Comparison of ENCODE assay signal across 12 cellular contexts in genomic region chr18:79607361-79607930, GRCh38.
"Had no signal": no experiment of that assay in that cellular context is flagged by ENCODE, and none has a peak within 500 bp of the region (broad histone marks: within the 10 kb centered on the region; RNA-seq: fewer than 3 reads in every experiment).

No MANE protein-coding gene starts in this region.

- H3K4me3 ChIP-seq: heart right ventricle, stomach had no signal

- ATAC-seq: activated CD8-positive, alpha-beta memory T cell treated with anti-CD3 and anti-CD28 coated beads, Interleukin-2, amount 10 ng/mL, durations not matched to agents 7 days and 5 days; foreskin keratinocyte; heart right ventricle; naive thymus-derived CD4-positive, alpha-beta T cell had no signal

- H3K36me3 Mint-ChIP-seq: activated CD8-positive, alpha-beta memory T cell treated with anti-CD3 and anti-CD28 coated beads, Interleukin-2, amount 10 ng/mL, durations not matched to agents 7 days and 5 days; activated naive CD8-positive, alpha-beta T cell; naive thymus-derived CD4-positive, alpha-beta T cell had no signal

- H3K36me3 ChIP-seq: heart right ventricle, stomach had no signal

- DNase-seq: activated CD4-positive, alpha-beta T cell treated with anti-CD3 and anti-CD28 coated beads, Interleukin-2, amount 50 U/mL, for 48 hours; activated CD4-positive, CD25-positive, alpha-beta regulatory T cell treated with anti-CD3 and anti-CD28 coated beads, Interleukin-2, amount 50 U/mL, for 72 hours; activated CD8-positive, alpha-beta memory T cell treated with anti-CD3 and anti-CD28 coated beads, Interleukin-2, amount 10 ng/mL, durations not matched to agents 7 days and 5 days; activated gamma-delta T cell; activated T-cell treated with anti-CD3 and anti-CD28 coated beads, Interleukin-2, amount 50 U/mL, for 24 hours; amygdala; foreskin keratinocyte; islet precursor cell; naive thymus-derived CD4-positive, alpha-beta T cell; stomach had no signal

- H3K9me3 Mint-ChIP-seq: activated T-cell treated with anti-CD3 and anti-CD28 coated beads, Interleukin-2, amount 50 U/mL, for 24 hours; naive thymus-derived CD4-positive, alpha-beta T cell had no signal

- H3K9me3 ChIP-seq: heart right ventricle, stomach had no signal

- H3K4me1 Mint-ChIP-seq: activated CD8-positive, alpha-beta memory T cell treated with anti-CD3 and anti-CD28 coated beads, Interleukin-2, amount 10 ng/mL, durations not matched to agents 7 days and 5 days; naive thymus-derived CD4-positive, alpha-beta T cell had no signal

- H3K27me3 Mint-ChIP-seq: activated CD8-positive, alpha-beta memory T cell treated with anti-CD3 and anti-CD28 coated beads, Interleukin-2, amount 10 ng/mL, durations not matched to agents 7 days and 5 days; activated naive CD8-positive, alpha-beta T cell; activated T-cell treated with anti-CD3 and anti-CD28 coated beads, Interleukin-2, amount 50 U/mL, for 24 hours had no signal

- H3K4me3 Mint-ChIP-seq: activated CD8-positive, alpha-beta memory T cell treated with anti-CD3 and anti-CD28 coated beads, Interleukin-2, amount 10 ng/mL, durations not matched to agents 7 days and 5 days; activated naive CD8-positive, alpha-beta T cell; activated T-cell treated with anti-CD3 and anti-CD28 coated beads, Interleukin-2, amount 50 U/mL, for 24 hours; naive thymus-derived CD4-positive, alpha-beta T cell had no signal

- H3K27ac Mint-ChIP-seq: activated CD8-positive, alpha-beta memory T cell treated with anti-CD3 and anti-CD28 coated beads, Interleukin-2, amount 10 ng/mL, durations not matched to agents 7 days and 5 days; activated naive CD8-positive, alpha-beta T cell; activated T-cell treated with anti-CD3 and anti-CD28 coated beads, Interleukin-2, amount 50 U/mL, for 24 hours; naive thymus-derived CD4-positive, alpha-beta T cell had no signal

- H3K27me3 ChIP-seq: foreskin keratinocyte had no signal

- H3K27ac ChIP-seq: foreskin keratinocyte, heart right ventricle, stomach had no signal

- H3K4me1 ChIP-seq: stomach had no signal
